15 cellular contexts compared by ENCODE assay signal in genomic region chr3:4562595-4562994, GRCh38.
DNase-seq lines count a peak whose midpoint lies in the region; ATAC-seq and TF ChIP-seq lines count a peak whose summit lies in the region.
"Had no signal": no experiment of that assay in that cellular context is flagged by ENCODE, and none has a peak within 500 bp of the region (broad histone marks: within the 10 kb centered on the region; RNA-seq: fewer than 3 reads in every experiment).

No MANE protein-coding gene starts in this region.

- BruUV-seq in IMR-90 (replicated peaks; lab: Mats Ljungman, UMichigan): no TSS peak

- H3K9me1 ChIP-seq in IMR-90 (ENCODE audit: insufficient read depth, low read length): no peaks in the 10 kb centered on the region

- TF ChIP-seq RAD21 in IMR-90 (IDR thresholded peaks at IDR 0.05; ENCODE audit: low read length): no peak

- no peak overlapping the region for H2BK20ac ChIP-seq in IMR-90 (ENCODE audit: low read depth, low read length)

- H3K36me3 Mint-ChIP-seq in progenitor cell of endocrine pancreas (ENCODE audit: insufficient read depth): no peaks in the 10 kb centered on the region

- CTCF ChIA-PET in IMR-90 (lab: Yijun Ruan, JAX): no interaction called here

- H3K9ac ChIP-seq in IMR-90 (ENCODE audit: low read depth, low read length): no peak overlapping the region

- H3K56ac ChIP-seq in IMR-90 (ENCODE audit: extremely low read depth, insufficient read depth, low read length): no peak overlapping the region

- H3K79me1 ChIP-seq in IMR-90 (ENCODE audit: low read depth in 1 of 2, low read length in 2 of 2): no peaks in the 10 kb centered on the region

- no peak overlapping the region for H3K4ac ChIP-seq in IMR-90 (ENCODE audit: low read depth, low read length)

- WGBS in IMR-90 (ENCODE audit: extremely low coverage in 2 of 2, insufficient read length in 1 of 2), 2 experiments: no CpG with 5 or more reads among the region's 4 CpGs

- no peaks in the 10 kb centered on the region for H3K27me3 ChIP-seq in IMR-90 (ENCODE audit: control insufficient read depth, insufficient read depth, low read length)
- H3K27me3 ChIP-seq in WERI-Rb-1 (ENCODE audit: insufficient read depth, low read depth, severe bottlenecking): no peaks in the 10 kb centered on the region

- H3K4me3 ChIP-seq in IMR-90 (ENCODE audit: insufficient read depth, low read depth, low read length) (no peak overlapping the region), fibroblast of villous mesenchyme (ENCODE audit: low read depth, low read length) (no peak overlapping the region), WERI-Rb-1 (ENCODE audit: low read depth, low read length) (no peak overlapping the region)
- H3K4me3 ChIP-seq: GM23338 had no signal

- H4K5ac ChIP-seq in IMR-90 (ENCODE audit: low read depth, low read length): no peak overlapping the region

- dilution Hi-C loops in IMR-90 (cut with HindIII; ENCODE audit: low sequenced_read_pairs, unreplicated experiment): no loop called here

- H3K27me3 Mint-ChIP-seq in progenitor cell of endocrine pancreas: no peaks in the 10 kb centered on the region
- H3K27me3 Mint-ChIP-seq: CD4-positive, alpha-beta memory T cell had no signal

- H3K36me3 ChIP-seq in IMR-90 (ENCODE audit: control insufficient read depth, insufficient read depth, low read length) (no peaks in the 10 kb centered on the region), WERI-Rb-1 (no peaks in the 10 kb centered on the region)

- DNase-seq in IMR-90: peak; percentile 5
- DNase-seq in fibroblast of villous mesenchyme (ENCODE audit: low read depth): peak; percentile 69
- DNase-seq in progenitor cell of endocrine pancreas (ENCODE audit: low spot score, unreplicated experiment): no peak
- DNase-seq in OCI-M1 (lab: John Stamatoyannopoulos, UW): no peak
- no peak for DNase-seq in stimulated activated CD4-positive, alpha-beta T cell treated with anti-CD3 and anti-CD28 coated beads, Interleukin-2, amount 100 ng/mL, for 24 hours
- no peak for DNase-seq in WERI-Rb-1
- DNase-seq: C1 segment of cervical spinal cord; Calu3; CD4-positive, alpha-beta memory T cell; COR-L47; DMS53; DMS79 treated with DMSO at 0.1 percent for 48 hours; GF-D8; H9 had no signal

- H3K4me3 Mint-ChIP-seq in progenitor cell of endocrine pancreas (ENCODE audit: low read depth): no peak overlapping the region
- H3K4me3 Mint-ChIP-seq: CD4-positive, alpha-beta memory T cell; GM23338; H9 had no signal

- no peak overlapping the region for H4K8ac ChIP-seq in IMR-90 (ENCODE audit: low read depth in 2 of 2, low read length in 2 of 2)

- no peak overlapping the region for H2AK9ac ChIP-seq in IMR-90 (replicated peaks; ENCODE audit: low read depth, low read length, poor library complexity)

- H3K27ac Mint-ChIP-seq in progenitor cell of endocrine pancreas: peak overlapping the region; percentile 59
- H3K27ac Mint-ChIP-seq: GM23338 had no signal

- in situ Hi-C loops in IMR-90 (cut with MboI; ENCODE audit: low sequenced_read_pairs): no loop called here

- H3K27ac ChIP-seq in IMR-90 (ENCODE audit: insufficient read depth, low read length) (no peak overlapping the region), WERI-Rb-1 (no peak overlapping the region)

- no peak overlapping the region for H3K18ac ChIP-seq in IMR-90 (ENCODE audit: low read depth, low read length)

- no peak for TF ChIP-seq POLR2A in IMR-90 (IDR thresholded peaks at IDR 0.05; ENCODE audit: low read depth, low read length)

- ATAC-seq in IMR-90 (ENCODE audit: low read depth): peak; percentile 62
- ATAC-seq: GM23338 had no signal

- no peak overlapping the region for H2AFZ ChIP-seq in IMR-90 (replicated peaks; ENCODE audit: low read length, poor library complexity)
- H2AFZ ChIP-seq: GM23338 had no signal

- peaks cover 7% of the 10 kb centered on the region for H3K9me3 Mint-ChIP-seq in progenitor cell of endocrine pancreas (ENCODE audit: low read depth)
- H3K9me3 Mint-ChIP-seq: GM23338, H9 had no signal

- no peaks in the 10 kb centered on the region for H3K9me3 ChIP-seq in IMR-90 (ENCODE audit: control insufficient read depth, insufficient read depth, low read length)
- H3K9me3 ChIP-seq in WERI-Rb-1 (ENCODE audit: severe bottlenecking): no peaks in the 10 kb centered on the region

- intact Hi-C loops in IMR-90 (cut with micrococcal nuclease): no loop called here

- no peak overlapping the region for H2BK120ac ChIP-seq in IMR-90 (ENCODE audit: low read depth, low read length)

- H3K14ac ChIP-seq in IMR-90 (replicated peaks; ENCODE audit: low read depth, low read length): no peak overlapping the region

- H3K4me2 ChIP-seq in IMR-90 (ENCODE audit: low read depth, low read length): no peak overlapping the region
- H3K4me2 ChIP-seq: GM23338 had no signal

- H3K4me1 ChIP-seq in IMR-90 (ENCODE audit: control insufficient read depth, insufficient read depth, low read length): no peaks in the 10 kb centered on the region

- no peak overlapping the region for H3K23ac ChIP-seq in IMR-90 (ENCODE audit: low read depth, low read length)

- H3K4me1 Mint-ChIP-seq in progenitor cell of endocrine pancreas (ENCODE audit: low read depth): peaks cover 44% of the 10 kb centered on the region
- H3K4me1 Mint-ChIP-seq: GM23338 had no signal

- H2BK15ac ChIP-seq in IMR-90 (ENCODE audit: low read depth, low read length): no peak overlapping the region

- H4K20me1 ChIP-seq in IMR-90 (ENCODE audit: insufficient read depth, low read length): no peaks in the 10 kb centered on the region

- POLR2A ChIA-PET in IMR-90 (lab: Charles Lee; ENCODE audit: unreplicated experiment): no interaction called here

- TF ChIP-seq CTCF in IMR-90 (conservative IDR thresholded peaks at IDR 0.05; ENCODE audit: low read depth, low read length) (no peak), fibroblast of villous mesenchyme (IDR thresholded peaks at IDR 0.05; ENCODE audit: insufficient read depth, low read depth, low read length) (no peak), progenitor cell of endocrine pancreas (IDR thresholded peaks at IDR 0.05; ENCODE audit: unreplicated experiment) (no peak), WERI-Rb-1 (IDR thresholded peaks at IDR 0.05; ENCODE audit: low read depth, low read length) (no peak)

- H4K91ac ChIP-seq in IMR-90 (ENCODE audit: insufficient read depth, low read depth, low read length): no peak overlapping the region

- H2BK5ac ChIP-seq in IMR-90 (ENCODE audit: low read depth, low read length, poor library complexity, severe bottlenecking): no peak overlapping the region

- H2AK5ac ChIP-seq in IMR-90 (ENCODE audit: low read depth, low read length): no peak overlapping the region

TF ChIP-seq in IMR-90, 13 proteins besides CTCF, POLR2A, EP300 and RAD21:
- TF ChIP-seq MAZ (IDR thresholded peaks at IDR 0.05; ENCODE audit: borderline replicate concordance, low read depth, low read length) (no peak), NFE2L2 (IDR thresholded peaks at IDR 0.05; ENCODE audit: low read depth, low read length) (no peak), RCOR1 (IDR thresholded peaks at IDR 0.05; ENCODE audit: insufficient replicate concordance, low read length) (no peak)

Comparison
In these comparisons a context has a peak if more than half of its experiments do, and no peak if none do; other contexts are left out.
1. DNase-seq: peak in IMR-90 (single experiment) and fibroblast of villous mesenchyme (single experiment); none in progenitor cell of endocrine pancreas (single experiment), OCI-M1 (single experiment), stimulated activated CD4-positive, alpha-beta T cell treated with anti-CD3 and anti-CD28 coated beads, Interleukin-2, amount 100 ng/mL, for 24 hours (0 of 2) and WERI-Rb-1 (single experiment).